In the genomic region with DNA sequence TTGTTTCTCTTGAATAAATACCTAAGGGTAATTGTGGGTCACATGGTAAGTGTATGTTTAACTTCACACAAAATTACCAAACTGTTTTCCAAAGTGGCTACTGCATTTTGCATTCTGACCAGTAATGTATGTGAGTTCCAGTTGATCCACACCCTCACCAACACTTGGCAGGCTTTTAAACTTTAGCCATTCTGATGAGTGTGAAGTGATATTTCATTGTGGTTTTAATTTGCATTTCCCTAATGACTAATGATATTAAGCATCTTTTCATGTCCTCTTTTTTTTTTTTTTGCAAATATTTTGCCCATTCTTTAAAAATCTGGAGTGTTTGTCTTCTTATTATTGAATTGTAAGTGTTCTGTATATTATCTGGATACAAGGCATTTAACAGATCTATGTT, we compare ENCODE assay signal across 18 cellular contexts. TPM values are rescaled to one million over a fixed set of nuclear protein-coding genes. Genes with fewer than 3 reads are reported as not detected.
DNase-seq lines count a peak whose midpoint lies in the region; ATAC-seq and TF ChIP-seq lines count a peak whose summit lies in the region.
"Had no signal": no experiment of that assay in that cellular context is flagged by ENCODE, and none has a peak within 500 bp of the region (broad histone marks: within the 10 kb centered on the region; RNA-seq: fewer than 3 reads in every experiment).

No MANE protein-coding gene starts in this region.

- H3K27me3 Mint-ChIP-seq in activated B cell treated with CpG ODN at 0.5 μM for 24 hours = no peaks in the 10 kb centered on the region
- H3K27me3 Mint-ChIP-seq in stimulated activated naive B cell treated with anti-CD40 and anti-IgM and Interleukin-4, amounts not matched to agents 10 μg/mL and 1 μg/mL and 100 μg/mL, for 72 hours = no peaks in the 10 kb centered on the region
- H3K27me3 Mint-ChIP-seq: CD4-positive, alpha-beta memory T cell had no signal

- no peaks in the 10 kb centered on the region for H3K9me3 Mint-ChIP-seq in activated B cell treated with CpG ODN at 0.5 μM for 24 hours
- H3K9me3 Mint-ChIP-seq in stimulated activated naive B cell treated with anti-CD40 and anti-IgM and Interleukin-4, amounts not matched to agents 10 μg/mL and 1 μg/mL and 100 μg/mL, for 72 hours = peaks cover 3 to 7% of the 10 kb centered on the region in 2 donors

- H3K4me1 Mint-ChIP-seq in activated B cell treated with CpG ODN at 0.5 μM for 24 hours = peaks cover 17% of the 10 kb centered on the region
- peaks cover 7 to 44% of the 10 kb centered on the region in 2 donors for H3K4me1 Mint-ChIP-seq in stimulated activated naive B cell treated with anti-CD40 and anti-IgM and Interleukin-4, amounts not matched to agents 10 μg/mL and 1 μg/mL and 100 μg/mL, for 72 hours
- H3K4me1 Mint-ChIP-seq: CD4-positive, alpha-beta memory T cell had no signal

- H3K9me3 ChIP-seq in body of pancreas = peaks cover 0 to 4% (median 0%) of the 10 kb centered on the region in 3 donors

- H3K27ac ChIP-seq in body of pancreas = no peak overlapping the region
- H3K27ac ChIP-seq: A549, GM23248 had no signal

- POLR2A ChIA-PET in activated B cell treated with CpG ODN at 0.5 μM for 24 hours (lab: Charles Lee) = interaction anchor here (1.1 kb wide), 1 partner anchor 9 kb away, joined by 3 read pairs; no protein-coding TSS in a partner anchor

- H3K4me3 ChIP-seq in body of pancreas = no peak overlapping the region
- H3K4me3 ChIP-seq: A549, GM23248 had no signal

- DNase-seq in activated B cell treated with CpG ODN at 0.5 μM for 24 hours = no peak
- DNase-seq in stimulated activated naive B cell treated with anti-CD40 and anti-IgM and Interleukin-4, amounts not matched to agents 10 μg/mL and 1 μg/mL and 100 μg/mL, for 72 hours = no peak
- DNase-seq in T1000 (lab: John Stamatoyannopoulos, UW) = no peak
- no peak for DNase-seq in DMS 273 (lab: John Stamatoyannopoulos, UW; ENCODE audit: unreplicated experiment)
- no peak for DNase-seq in body of pancreas
- DNase-seq: 8988T; C1 segment of cervical spinal cord; Calu3; CD4-positive, alpha-beta memory T cell; COR-L47; DMS153; DND-41; GM23248; H7; HCEC 1CT had no signal

- TF ChIP-seq POLR2A in body of pancreas (IDR thresholded peaks at IDR 0.05) = no peak

- no peaks in the 10 kb centered on the region for H3K36me3 Mint-ChIP-seq in activated B cell treated with CpG ODN at 0.5 μM for 24 hours (ENCODE audit: low read depth)
- H3K36me3 Mint-ChIP-seq in stimulated activated naive B cell treated with anti-CD40 and anti-IgM and Interleukin-4, amounts not matched to agents 10 μg/mL and 1 μg/mL and 100 μg/mL, for 72 hours = peaks cover 0 to 2% of the 10 kb centered on the region in 2 donors
- H3K36me3 Mint-ChIP-seq: CD4-positive, alpha-beta memory T cell had no signal

- no peaks in the 10 kb centered on the region for H3K27me3 ChIP-seq in body of pancreas

- intact Hi-C loops in activated B cell treated with CpG ODN at 0.5 μM for 24 hours (cut with micrococcal nuclease) = loop anchor here (1.0 kb wide), 1 partner anchor 12 kb away; no protein-coding TSS in a partner anchor
- intact Hi-C loops in body of pancreas (cut with DNase I) = no loop called here

- no peaks in the 10 kb centered on the region for H3K36me3 ChIP-seq in body of pancreas (replicated peaks in 1 of 2; ENCODE audit: insufficient read depth in 1 of 2, low read depth in 2 of 2)

- TF ChIP-seq CTCF in activated B cell treated with CpG ODN at 0.5 μM for 24 hours (IDR thresholded peaks at IDR 0.05) (no peak), body of pancreas (IDR thresholded peaks at IDR 0.05) (no peak)

- no peak overlapping the region for H3K27ac Mint-ChIP-seq in activated B cell treated with CpG ODN at 0.5 μM for 24 hours
- H3K27ac Mint-ChIP-seq in stimulated activated naive B cell treated with anti-CD40 and anti-IgM and Interleukin-4, amounts not matched to agents 10 μg/mL and 1 μg/mL and 100 μg/mL, for 72 hours = no peak overlapping the region
- H3K27ac Mint-ChIP-seq: CD4-positive, alpha-beta memory T cell had no signal

- H3K4me3 Mint-ChIP-seq in activated B cell treated with CpG ODN at 0.5 μM for 24 hours = no peak overlapping the region
- H3K4me3 Mint-ChIP-seq in stimulated activated naive B cell treated with anti-CD40 and anti-IgM and Interleukin-4, amounts not matched to agents 10 μg/mL and 1 μg/mL and 100 μg/mL, for 72 hours = no peak overlapping the region
- H3K4me3 Mint-ChIP-seq: CD4-positive, alpha-beta memory T cell had no signal

- ATAC-seq in GM18502 (IDR thresholded peaks at IDR 0.05; ENCODE audit: poor library complexity, unreplicated experiment) (peak; percentile 54), GM19397 (IDR thresholded peaks at IDR 0.05; ENCODE audit: unreplicated experiment) (peak; percentile 52), activated B cell treated with CpG ODN at 0.5 μM for 24 hours (ENCODE audit: low read depth) (peak; percentile 64), body of pancreas (no peak)
- ATAC-seq in stimulated activated naive B cell treated with anti-CD40 and anti-IgM and Interleukin-4, amounts not matched to agents 10 μg/mL and 1 μg/mL and 100 μg/mL, for 72 hours (replicated peaks) = peak; percentile 28 to 41
- ATAC-seq: A549 had no signal

- CTCF ChIA-PET in activated B cell treated with CpG ODN at 0.5 μM for 24 hours (lab: Charles Lee) = no interaction called here

- no peaks in the 10 kb centered on the region for H3K4me1 ChIP-seq in body of pancreas
- H3K4me1 ChIP-seq: A549 had no signal

RNA-seq across cellular contexts. Expression of gene MAST4, which starts 53.5 kb away (rescaled TPM):
- total RNA-seq in activated B cell treated with CpG ODN at 0.5 μM for 24 hours (10.3 and 17.2 TPM in 2 replicates), body of pancreas (10 to 100 TPM; 17.9 to 29.7 TPM)
